In the genomic region with DNA sequence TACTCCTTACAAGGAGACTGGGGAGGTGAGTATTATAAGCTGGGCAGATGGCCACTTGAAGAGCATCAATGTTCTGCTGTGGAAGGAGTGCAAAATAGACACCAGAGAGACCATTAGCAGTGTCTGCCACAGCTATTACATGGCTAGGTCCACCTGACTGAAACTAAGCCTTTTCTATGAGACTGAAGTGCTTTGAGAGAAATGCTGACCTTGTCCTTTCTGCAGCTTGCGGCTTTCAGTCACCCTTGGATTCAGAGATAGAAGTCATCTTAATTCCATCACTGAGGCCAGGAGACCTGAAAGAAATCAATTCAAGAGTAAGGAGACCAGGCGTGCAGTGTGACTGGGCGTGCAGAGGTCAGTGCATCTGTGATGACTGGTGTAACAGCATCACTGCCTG, we compare ENCODE assay signal across 1 cellular context.
TF ChIP-seq lines count a peak whose summit lies in the region.

No MANE protein-coding gene starts in this region.

TF ChIP-seq in endothelial cell of umbilical vein, 7 proteins besides CTCF, POLR2A, EP300 and RAD21:
- TF ChIP-seq FOS (IDR thresholded peaks at IDR 0.05; ENCODE audit: borderline replicate concordance, insufficient read depth, low read length) = no peak
- no peak for TF ChIP-seq GATA2 (IDR thresholded peaks at IDR 0.05; ENCODE audit: insufficient read depth, insufficient read length, low read depth, low read length)
- TF ChIP-seq MYC (IDR thresholded peaks at IDR 0.05; ENCODE audit: low read depth, low read length) = no peak
- no peak for TF ChIP-seq POLR2AphosphoS5 (IDR thresholded peaks at IDR 0.05; ENCODE audit: insufficient read depth, low read depth, low read length)
